ENCODE assay signal across 26 cellular contexts in genomic region chr5:27727254-27727653, GRCh38.
"Had no signal": no experiment of that assay in that cellular context is flagged by ENCODE, and none has a peak within 500 bp of the region (broad histone marks: within the 10 kb centered on the region; RNA-seq: fewer than 3 reads in every experiment).

No MANE protein-coding gene starts in this region.

- FAIRE-seq: RCC 7860 had no signal

- H3K27me3 Mint-ChIP-seq: activated CD4-positive, alpha-beta memory T cell treated with anti-CD3 and anti-CD28 coated beads, Interleukin-2, amount 10 ng/mL, durations not matched to agents 7 days and 5 days; activated CD4-positive, alpha-beta T cell treated with anti-CD3 and anti-CD28 coated beads for 36 hours; activated naive CD8-positive, alpha-beta T cell treated with anti-CD3 and anti-CD28 coated beads for 36 hours; activated T-helper 17 cell treated with anti-CD3 and anti-CD28 coated beads, Interleukin-2, amount 50 U/mL, for 72 hours had no signal

- DNase-seq: activated CD4-positive, alpha-beta memory T cell treated with anti-CD3 and anti-CD28 coated beads, Interleukin-2, amount 10 ng/mL, durations not matched to agents 7 days and 5 days; activated CD4-positive, alpha-beta T cell treated with anti-CD3 and anti-CD28 coated beads for 36 hours; activated CD4-positive, alpha-beta T cell treated with anti-CD3 and anti-CD28 coated beads, Interleukin-2, amount 50 U/mL, for 1 hour; activated gamma-delta T cell; activated naive CD4-positive, alpha-beta T cell treated with anti-CD3 and anti-CD28 coated beads for 36 hours; activated naive CD8-positive, alpha-beta T cell treated with anti-CD3 and anti-CD28 coated beads for 36 hours; activated T-cell treated with anti-CD3 and anti-CD28 coated beads for 4 hours; activated T-cell treated with anti-CD3 and anti-CD28 coated beads, Interleukin-2, amount 50 U/mL, for 48 hours; brain microvascular endothelial cell; MG63; MV-4-11; NCI-H1092 treated with DMSO at 0.1 percent for 48 hours; NCI-H1436; NCI-H1694 treated with DMSO at 0.1 percent for 48 hours; NCI-H2029 treated with DMSO at 0.1 percent for 48 hours; NCI-H446; NCI-H524; PC-3; SHP77; T-helper 9 cell had no signal

- H3K4me3 Mint-ChIP-seq: activated CD4-positive, alpha-beta memory T cell treated with anti-CD3 and anti-CD28 coated beads, Interleukin-2, amount 10 ng/mL, durations not matched to agents 7 days and 5 days; activated CD4-positive, alpha-beta T cell treated with anti-CD3 and anti-CD28 coated beads for 36 hours; activated naive CD4-positive, alpha-beta T cell treated with anti-CD3 and anti-CD28 coated beads for 36 hours; activated naive CD8-positive, alpha-beta T cell treated with anti-CD3 and anti-CD28 coated beads for 36 hours; activated T-helper 17 cell treated with anti-CD3 and anti-CD28 coated beads, Interleukin-2, amount 50 U/mL, for 72 hours; T-helper 1 cell treated with Interleukin-12 subunit alpha and Interleukin-12 subunit beta and Interleukin-4 antibody, amounts not matched to agents 30 μg/mL and 1 μg/mL, for 36 hours had no signal

- H3K27me3 ChIP-seq: brain microvascular endothelial cell, cardiac muscle cell, MG63, SJSA1 had no signal

- H3K9me3 ChIP-seq: MG63, SJSA1 had no signal

- H3K27ac Mint-ChIP-seq: activated CD4-positive, alpha-beta memory T cell treated with anti-CD3 and anti-CD28 coated beads, Interleukin-2, amount 10 ng/mL, durations not matched to agents 7 days and 5 days; activated CD4-positive, alpha-beta T cell treated with anti-CD3 and anti-CD28 coated beads for 36 hours; activated naive CD4-positive, alpha-beta T cell treated with anti-CD3 and anti-CD28 coated beads for 36 hours; activated naive CD8-positive, alpha-beta T cell treated with anti-CD3 and anti-CD28 coated beads for 36 hours; activated T-helper 17 cell treated with anti-CD3 and anti-CD28 coated beads, Interleukin-2, amount 50 U/mL, for 72 hours; T-helper 1 cell treated with Interleukin-12 subunit alpha and Interleukin-12 subunit beta and Interleukin-4 antibody, amounts not matched to agents 30 μg/mL and 1 μg/mL, for 36 hours had no signal

- H3K36me3 Mint-ChIP-seq: activated naive CD8-positive, alpha-beta T cell treated with anti-CD3 and anti-CD28 coated beads for 36 hours had no signal

- H3K4me3 ChIP-seq: cardiac muscle cell, MG63, SJSA1 had no signal

- H3K36me3 ChIP-seq: brain microvascular endothelial cell, cardiac muscle cell, MG63, SJSA1 had no signal

- H3K4me1 ChIP-seq: SJSA1 had no signal

- H3K4me1 Mint-ChIP-seq: activated CD4-positive, alpha-beta memory T cell treated with anti-CD3 and anti-CD28 coated beads, Interleukin-2, amount 10 ng/mL, durations not matched to agents 7 days and 5 days; activated CD4-positive, alpha-beta T cell treated with anti-CD3 and anti-CD28 coated beads for 36 hours; activated naive CD8-positive, alpha-beta T cell treated with anti-CD3 and anti-CD28 coated beads for 36 hours; activated T-helper 17 cell treated with anti-CD3 and anti-CD28 coated beads, Interleukin-2, amount 50 U/mL, for 72 hours had no signal

- H3K27ac ChIP-seq: brain microvascular endothelial cell, cardiac muscle cell, SJSA1, VCaP had no signal

- H3K9me3 Mint-ChIP-seq: T-helper 1 cell treated with Interleukin-12 subunit alpha and Interleukin-12 subunit beta and Interleukin-4 antibody, amounts not matched to agents 30 μg/mL and 1 μg/mL, for 36 hours had no signal
